In the genomic region with DNA sequence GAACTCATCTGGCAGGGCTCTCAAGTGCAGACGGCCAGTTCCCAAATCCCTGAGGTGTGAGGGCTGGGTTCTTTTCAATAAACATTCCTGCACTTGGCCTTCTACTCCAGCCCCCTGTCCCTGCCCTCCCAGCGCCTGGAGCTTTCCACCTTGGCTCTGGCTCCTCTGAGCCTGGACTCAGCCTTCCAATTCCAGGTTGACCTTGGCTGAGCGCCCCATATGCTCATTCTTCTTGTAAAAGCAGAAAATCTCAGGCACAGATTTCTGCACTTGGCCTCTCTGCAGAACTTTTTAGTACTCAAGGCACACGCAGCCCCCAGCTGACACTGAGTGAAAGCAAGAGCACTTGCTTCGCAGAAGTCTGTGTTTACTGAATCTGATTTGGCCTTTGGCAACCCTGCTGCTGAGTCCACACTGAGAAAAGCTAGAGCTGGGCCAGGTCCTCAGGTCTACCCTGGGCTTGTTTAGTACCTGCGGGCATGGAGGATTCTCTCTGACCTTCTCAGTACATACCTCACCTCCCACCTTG, we compare ENCODE assay signal across 16 cellular contexts.
DNase-seq lines count a peak whose midpoint lies in the region; ATAC-seq, FAIRE-seq and TF ChIP-seq lines count a peak whose summit lies in the region.
"Had no signal": no experiment of that assay in that cellular context is flagged by ENCODE, and none has a peak within 500 bp of the region (broad histone marks: within the 10 kb centered on the region; RNA-seq: fewer than 3 reads in every experiment).

No MANE protein-coding gene starts in this region.

- H2AFZ ChIP-seq in astrocyte (ENCODE audit: low read depth, low read length): no peak overlapping the region

- peaks cover 22% of the 10 kb centered on the region for H3K4me1 ChIP-seq in astrocyte (ENCODE audit: insufficient read depth, low read length)

- H3K9ac ChIP-seq in astrocyte (ENCODE audit: low read length): no peak overlapping the region

- no peaks in the 10 kb centered on the region for H3K9me3 ChIP-seq in astrocyte (ENCODE audit: insufficient read depth, low read depth, low read length)

- H3K79me2 ChIP-seq in astrocyte (ENCODE audit: insufficient read depth, low read length): no peaks in the 10 kb centered on the region

- H3K27ac Mint-ChIP-seq in astrocyte (ENCODE audit: unreplicated experiment): no peak overlapping the region
- H3K27ac Mint-ChIP-seq: activated CD4-positive, alpha-beta memory T cell treated with anti-CD3 and anti-CD28 coated beads for 36 hours had no signal

- TF ChIP-seq CTCF in astrocyte (IDR thresholded peaks at IDR 0.05; ENCODE audit: insufficient read depth, low read depth, low read length): no peak

- H3K36me3 Mint-ChIP-seq in astrocyte (ENCODE audit: low read depth, unreplicated experiment): no peaks in the 10 kb centered on the region
- H3K36me3 Mint-ChIP-seq: activated CD4-positive, alpha-beta memory T cell treated with anti-CD3 and anti-CD28 coated beads for 36 hours; brain had no signal

- H3K4me3 Mint-ChIP-seq in astrocyte (ENCODE audit: unreplicated experiment): no peak overlapping the region
- H3K4me3 Mint-ChIP-seq: activated CD4-positive, alpha-beta memory T cell treated with anti-CD3 and anti-CD28 coated beads for 36 hours had no signal

- peaks cover 27% of the 10 kb centered on the region for H3K4me1 Mint-ChIP-seq in astrocyte (ENCODE audit: low read depth, unreplicated experiment)

- H3K4me2 ChIP-seq in astrocyte (ENCODE audit: low read length): peak overlapping the region; percentile 74

- ATAC-seq in left ventricle myocardium superior (peak; percentile 90), GM21515 (IDR thresholded peaks at IDR 0.05; ENCODE audit: unreplicated experiment) (no peak), GM18511 (IDR thresholded peaks at IDR 0.05; ENCODE audit: unreplicated experiment) (no peak), GM18502 (IDR thresholded peaks at IDR 0.05; ENCODE audit: poor library complexity, unreplicated experiment) (no peak)

- no peaks in the 10 kb centered on the region for H3K9me3 Mint-ChIP-seq in astrocyte (ENCODE audit: unreplicated experiment)
- H3K9me3 Mint-ChIP-seq: activated CD4-positive, alpha-beta memory T cell treated with anti-CD3 and anti-CD28 coated beads for 36 hours; brain had no signal

- H3K36me3 ChIP-seq in astrocyte (ENCODE audit: insufficient read depth, low read length): no peaks in the 10 kb centered on the region

- H3K27me3 ChIP-seq in astrocyte (ENCODE audit: insufficient read depth, low read length): no peaks in the 10 kb centered on the region

- FAIRE-seq in astrocyte (lab: Jason Lieb, UNC): no peak
- FAIRE-seq: H1 had no signal

- DNase-seq in Daoy (ENCODE audit: low read depth) (peak; percentile 14), astrocyte (ENCODE audit: low read depth) (peak; percentile 39), left ventricle myocardium superior (peak; percentile 84), pons (ENCODE audit: low spot score) (peak; percentile 35)
- no peak for DNase-seq in stimulated activated CD4-positive, alpha-beta T cell treated with anti-CD3 and anti-CD28 coated beads, Interleukin-4, amount 100 ng/mL, for 4 hours
- DNase-seq: activated CD4-positive, alpha-beta memory T cell treated with anti-CD3 and anti-CD28 coated beads for 36 hours; activated effector memory CD4-positive, alpha-beta T cell treated with Interleukin-2 at 50 U/mL for 16 hours; NCI-H1092; SHP77 treated with DMSO at 0.1 percent for 48 hours; stimulated activated CD4-positive, alpha-beta T cell treated with anti-CD3 and anti-CD28 coated beads, Interleukin-2, amount 100 ng/mL, for 24 hours had no signal

- peaks cover 14% of the 10 kb centered on the region for H3K27me3 Mint-ChIP-seq in astrocyte (ENCODE audit: low read depth, unreplicated experiment)

- peak overlapping the region; percentile 61 for H3K27ac ChIP-seq in astrocyte (ENCODE audit: low read depth, low read length)
- H3K27ac ChIP-seq: dorsolateral prefrontal cortex had no signal

- H4K20me1 ChIP-seq in astrocyte (ENCODE audit: insufficient read depth, low read length): no peaks in the 10 kb centered on the region

- no peak overlapping the region for H3K4me3 ChIP-seq in astrocyte (ENCODE audit: insufficient read depth, low read depth, low read length)
- H3K4me3 ChIP-seq: dorsolateral prefrontal cortex had no signal

- intact Hi-C loops in left ventricle myocardium superior (cut with micrococcal nuclease): no loop called here

Comparison
In these comparisons a context has a peak if more than half of its experiments do, and no peak if none do; other contexts are left out.
1. DNase-seq: peak in Daoy (single experiment), astrocyte (single experiment), left ventricle myocardium superior (single experiment) and pons (single experiment); none in stimulated activated CD4-positive, alpha-beta T cell treated with anti-CD3 and anti-CD28 coated beads, Interleukin-4, amount 100 ng/mL, for 4 hours (0 of 2).